Comparison of ENCODE assay signal across 13 cellular contexts in the genomic region with DNA sequence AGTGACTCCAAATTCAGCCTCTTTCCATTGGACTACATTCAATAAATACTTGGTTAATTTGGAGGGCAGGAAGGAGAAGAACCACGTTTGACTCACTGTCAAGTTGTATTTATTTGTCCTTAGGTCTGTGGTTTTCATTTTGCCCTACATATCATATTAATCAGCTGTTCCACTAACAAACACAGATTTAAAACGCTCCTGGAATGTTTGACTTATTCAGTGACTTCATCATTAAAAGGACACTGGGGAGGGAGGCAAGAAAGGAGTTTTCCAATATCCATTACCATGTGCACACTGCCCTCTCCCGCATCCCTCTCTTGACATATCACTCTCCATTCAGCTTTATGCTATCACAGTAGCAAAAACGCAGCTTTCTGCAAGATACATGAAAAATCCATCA.
DNase-seq lines count a peak whose midpoint lies in the region; TF ChIP-seq lines count a peak whose summit lies in the region.
"Had no signal": no experiment of that assay in that cellular context is flagged by ENCODE, and none has a peak within 500 bp of the region (broad histone marks: within the 10 kb centered on the region; RNA-seq: fewer than 3 reads in every experiment).

No MANE protein-coding gene starts in this region.

- intact Hi-C loops in OCI-LY7 (cut with micrococcal nuclease; ENCODE audit: unreplicated experiment): no loop called here

- H2AFZ ChIP-seq in fibroblast of lung (ENCODE audit: low read length) (no peak overlapping the region), OCI-LY7 (ENCODE audit: low read length) (no peak overlapping the region)

- H3K9me2 ChIP-seq in OCI-LY7 (ENCODE audit: insufficient read depth, low read length): no peaks in the 10 kb centered on the region; the same call in 1 of the 2 replicates

- TF ChIP-seq CTCF in fibroblast of lung (conservative IDR thresholded peaks at IDR 0.05 in 1 of 2, IDR thresholded peaks at IDR 0.05 in 1 of 2; ENCODE audit: low read depth in 1 of 2, low read length in 2 of 2) (no peak), OCI-LY7 (conservative IDR thresholded peaks at IDR 0.05; ENCODE audit: low read length) (no peak)

- DNase-seq in ELR (ENCODE audit: low read depth) (peak; percentile 63), RPMI7951 (ENCODE audit: low read depth) (peak; percentile 34), fibroblast of lung (ENCODE audit: low read depth in 2 of 2) (peak; percentile 82 to 95), T-helper 1 cell (no peak), OCI-LY7 (ENCODE audit: low spot score) (no peak)
- no peak for DNase-seq in stimulated activated CD4-positive, alpha-beta T cell treated with anti-CD3 and anti-CD28 coated beads, Interleukin-1b, Interleukin-23, amount 100 ng/mL, for 48 hours
- DNase-seq: activated B cell treated with CpG ODN at 0.5 μM for 24 hours, DMS79, GOT3, left ventricle myocardium inferior, posterior cingulate gyrus, RPMI8226 had no signal

- peaks cover 3% of the 10 kb centered on the region for H3K4me1 ChIP-seq in fibroblast of lung (ENCODE audit: control insufficient read depth, extremely low read depth, insufficient read depth, low read length)
- peaks cover 31% of the 10 kb centered on the region for H3K4me1 ChIP-seq in skeletal muscle satellite cell (ENCODE audit: control insufficient read depth, insufficient read depth, low read length)
- H3K4me1 ChIP-seq in OCI-LY7 (ENCODE audit: insufficient read depth, low read length, poor library complexity, severe bottlenecking): no peaks in the 10 kb centered on the region
- H3K4me1 ChIP-seq: left ventricle myocardium inferior had no signal

- H3K4me3 ChIP-seq in fibroblast of lung (replicated peaks in 1 of 4; ENCODE audit: control extremely low read depth in 1 of 4, insufficient read depth in 1 of 4, low read depth in 3 of 4, low read length in 4 of 4): no peak overlapping the region
- no peak overlapping the region for H3K4me3 ChIP-seq in skeletal muscle satellite cell (ENCODE audit: low read length)
- no peak overlapping the region for H3K4me3 ChIP-seq in OCI-LY7 (ENCODE audit: low read depth, low read length, poor library complexity, severe bottlenecking)
- H3K4me3 ChIP-seq: left ventricle myocardium inferior had no signal

- POLR2A ChIA-PET in OCI-LY7 (lab: Charles Lee): interaction anchor here (0.5 to 1.0 kb wide), 2 partner anchors 16 to 1433 kb away, joined by 3 read pairs; no protein-coding TSS in a partner anchor

- no TSS peak for BruUV-seq in OCI-LY7 (replicated peaks; lab: Mats Ljungman, UMichigan)

- no peaks in the 10 kb centered on the region for H4K20me1 ChIP-seq in fibroblast of lung (ENCODE audit: control insufficient read depth, extremely low read depth, insufficient read depth, low read length)
- no peaks in the 10 kb centered on the region for H4K20me1 ChIP-seq in OCI-LY7 (ENCODE audit: insufficient read depth, low read length)

- H3K9me3 ChIP-seq in fibroblast of lung (ENCODE audit: control insufficient read depth, insufficient read depth, low read depth, low read length) (no peaks in the 10 kb centered on the region), skeletal muscle satellite cell (replicated peaks; ENCODE audit: low read length) (no peaks in the 10 kb centered on the region), OCI-LY7 (ENCODE audit: low read length) (no peaks in the 10 kb centered on the region)
- H3K9me3 ChIP-seq: left ventricle myocardium inferior had no signal

- H3K4me2 ChIP-seq in fibroblast of lung (ENCODE audit: extremely low read depth, insufficient read depth, low read length) (no peak overlapping the region), skeletal muscle satellite cell (ENCODE audit: low read length) (peak overlapping the region; percentile 5), OCI-LY7 (ENCODE audit: low read length) (no peak overlapping the region)

- H3K27me3 ChIP-seq in fibroblast of lung (ENCODE audit: control insufficient read depth, insufficient read depth, low read length): no peaks in the 10 kb centered on the region
- H3K27me3 ChIP-seq in skeletal muscle satellite cell (ENCODE audit: control insufficient read depth, insufficient read depth, low read length): no peaks in the 10 kb centered on the region

- H3K27ac ChIP-seq in fibroblast of lung (ENCODE audit: insufficient read depth, low read length): no peak overlapping the region
- no peak overlapping the region for H3K27ac ChIP-seq in OCI-LY7 (ENCODE audit: low read depth, low read length, poor library complexity, severe bottlenecking)
- H3K27ac ChIP-seq: left ventricle myocardium inferior had no signal

- H3K79me2 ChIP-seq in fibroblast of lung (ENCODE audit: control insufficient read depth, insufficient read depth, low read length) (no peaks in the 10 kb centered on the region), OCI-LY7 (ENCODE audit: insufficient read depth, low read depth, low read length) (no peaks in the 10 kb centered on the region)

- H3K9ac ChIP-seq in fibroblast of lung (ENCODE audit: insufficient read depth, low read length) (no peak overlapping the region), skeletal muscle satellite cell (ENCODE audit: low read depth, low read length) (no peak overlapping the region)

- H3K36me3 ChIP-seq in fibroblast of lung (ENCODE audit: control insufficient read depth, insufficient read depth, low read length): no peaks in the 10 kb centered on the region
- no peaks in the 10 kb centered on the region for H3K36me3 ChIP-seq in skeletal muscle satellite cell (ENCODE audit: insufficient read depth, low read length)
- H3K36me3 ChIP-seq in OCI-LY7 (ENCODE audit: insufficient read depth, low read length): no peaks in the 10 kb centered on the region
- H3K36me3 ChIP-seq: left ventricle myocardium inferior had no signal

- CTCF ChIA-PET in OCI-LY7 (lab: Charles Lee; ENCODE audit: unreplicated experiment): no interaction called here

Comparison
In these comparisons a context has a peak if more than half of its experiments do, and no peak if none do; other contexts are left out.
1. DNase-seq: peak in ELR (single experiment), RPMI7951 (single experiment) and fibroblast of lung (2 of 2); none in T-helper 1 cell (0 of 5), stimulated activated CD4-positive, alpha-beta T cell treated with anti-CD3 and anti-CD28 coated beads, Interleukin-1b, Interleukin-23, amount 100 ng/mL, for 48 hours (single experiment) and OCI-LY7 (single experiment).